Comparison of ENCODE assay signal across 9 cellular contexts in the genomic region with DNA sequence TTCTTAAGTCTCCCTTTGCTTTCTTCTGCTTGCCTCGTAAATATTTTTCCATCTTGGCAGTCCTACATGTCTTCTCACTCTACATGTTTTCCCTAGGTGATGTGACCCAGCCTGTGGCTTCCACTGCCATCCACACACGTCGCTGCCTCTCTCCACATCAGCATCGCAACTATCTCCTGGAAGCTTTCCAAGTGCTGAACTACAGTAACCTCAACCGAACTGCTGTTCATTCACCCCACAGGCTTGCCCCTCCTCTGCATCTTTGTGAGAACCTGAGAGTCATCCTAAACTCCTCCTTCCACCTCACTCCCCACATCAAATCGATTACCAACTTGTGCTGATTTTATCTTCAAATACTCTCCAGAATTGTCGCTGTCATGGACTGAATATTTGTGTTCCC. TPM values are rescaled to one million over a fixed set of nuclear protein-coding genes. Genes with fewer than 3 reads are reported as not detected.
DNase-seq lines count a peak whose midpoint lies in the region; ATAC-seq and TF ChIP-seq lines count a peak whose summit lies in the region.
"Had no signal": no experiment of that assay in that cellular context is flagged by ENCODE, and none has a peak within 500 bp of the region (broad histone marks: within the 10 kb centered on the region; RNA-seq: fewer than 3 reads in every experiment).

No MANE protein-coding gene starts in this region.

- DNase-seq in Right ventricle myocardium inferior (ENCODE audit: missing footprints), result no peak
- DNase-seq in right atrium auricular region (ENCODE audit: low spot score), result no peak
- DNase-seq in activated CD8-positive, alpha-beta memory T cell treated with anti-CD3 and anti-CD28 coated beads, Interleukin-2, amount 50 U/mL, for 1 hour (ENCODE audit: extremely low read depth), result peak; percentile 62
- peak in 1 of 2 donors; percentile 42 for DNase-seq in heart right ventricle
- peak; percentile 29 to 32 for DNase-seq in thyroid gland
- no peak for DNase-seq in esophagus squamous epithelium (lab: John Stamatoyannopoulos, UW)
- DNase-seq in NK-92 (lab: John Stamatoyannopoulos, UW; ENCODE audit: unreplicated experiment), result no peak
- no peak for DNase-seq in GM03348 (ENCODE audit: low spot score)

- H3K4me3 ChIP-seq in right atrium auricular region (no peak overlapping the region), heart right ventricle (no peak overlapping the region), thyroid gland (replicated peaks in 1 of 3) (no peak overlapping the region), esophagus squamous epithelium (no peak overlapping the region)

- no peaks in the 10 kb centered on the region for H3K9me3 ChIP-seq in right atrium auricular region
- no peaks in the 10 kb centered on the region for H3K9me3 ChIP-seq in heart right ventricle
- no peaks in the 10 kb centered on the region for H3K9me3 ChIP-seq in thyroid gland
- no peaks in the 10 kb centered on the region for H3K9me3 ChIP-seq in esophagus squamous epithelium

- H3K27ac ChIP-seq in right atrium auricular region, result no peak overlapping the region
- H3K27ac ChIP-seq in heart right ventricle, result no peak overlapping the region
- no peak overlapping the region for H3K27ac ChIP-seq in thyroid gland
- H3K27ac ChIP-seq in esophagus squamous epithelium, result no peak overlapping the region
- H3K27ac ChIP-seq: HL-60 had no signal

- intact Hi-C loops in Right ventricle myocardium inferior (cut with DNase I), result loop anchor here (5.0 to 10.0 kb wide), 3 partner anchors 109 to 442 kb away; partner anchors contain the start of gene HMGB1
- intact Hi-C loops in heart right ventricle (cut with DNase I), result loop anchor here in 4 of 10 donors (10.0 kb wide), 3 partner anchors 112 to 442 kb away; partner anchors contain the start of gene HMGB1 (in 1 of the 4)
- intact Hi-C loops in thyroid gland (cut with DNase I), result no loop called here
- intact Hi-C loops in esophagus squamous epithelium (cut with DNase I), result no loop called here

- no peak for TF ChIP-seq CTCF in right atrium auricular region (IDR thresholded peaks at IDR 0.05)
- TF ChIP-seq CTCF in heart right ventricle (IDR thresholded peaks at IDR 0.05), result no peak
- no peak for TF ChIP-seq CTCF in thyroid gland (IDR thresholded peaks at IDR 0.05)
- TF ChIP-seq CTCF in esophagus squamous epithelium (IDR thresholded peaks at IDR 0.05), result no peak

- H3K4me1 ChIP-seq in right atrium auricular region (peaks cover 0 to 14% of the 10 kb centered on the region in 2 donors), heart right ventricle (peaks cover 0 to 36% (median 23%) of the 10 kb centered on the region in 9 donors), thyroid gland (peaks cover 4 to 11% of the 10 kb centered on the region in 2 donors), esophagus squamous epithelium (peaks cover 0 to 42% (median 4%) of the 10 kb centered on the region in 3 donors)

- H3K36me3 ChIP-seq in right atrium auricular region (no peaks in the 10 kb centered on the region), heart right ventricle (no peaks in the 10 kb centered on the region), thyroid gland (no peaks in the 10 kb centered on the region), esophagus squamous epithelium (no peaks in the 10 kb centered on the region)

- peak; percentile 45 for ATAC-seq in Right ventricle myocardium inferior
- ATAC-seq in heart right ventricle, result peak in 5 of 8 donors; percentile 51 to 64 (median 58)

- WGBS in heart right ventricle, 2 donors, result 28 to 36% methylated on average over 7 of the region's 7 CpGs
- WGBS in thyroid gland, 2 donors, result 30 to 41% methylated on average over 7 of the region's 7 CpGs
- 48 to 63% methylated on average over 7 of the region's 7 CpGs for WGBS in esophagus squamous epithelium, 2 donors

- H3K27me3 ChIP-seq in right atrium auricular region (no peaks in the 10 kb centered on the region), heart right ventricle (no peaks in the 10 kb centered on the region), thyroid gland (no peaks in the 10 kb centered on the region), esophagus squamous epithelium (no peaks in the 10 kb centered on the region)

- no peak for TF ChIP-seq POLR2A in thyroid gland (IDR thresholded peaks at IDR 0.05)
- no peak for TF ChIP-seq POLR2A in esophagus squamous epithelium (IDR thresholded peaks at IDR 0.05)

RNA-seq across cellular contexts. Expression of gene USPL1, which starts 41.2 kb away (rescaled TPM):
- 10.3 TPM for total RNA-seq in Right ventricle myocardium inferior
- total RNA-seq in right atrium auricular region, result 10 to 100 TPM; 13.5 to 15.8 TPM
- 10 to 100 TPM in 3 of 10 donors, 1 to 10 TPM in 7; 8.9 to 10.6 (median 9.8) TPM for total RNA-seq in heart right ventricle
- 1 to 10 TPM; 4.9 to 9.7 TPM for polyA plus RNA-seq in heart right ventricle
- 10 to 100 TPM; 23.6 to 31.0 (median 27.5) TPM for total RNA-seq in thyroid gland
- total RNA-seq in esophagus squamous epithelium, result 10 to 100 TPM in 2 of 4 donors, 1 to 10 TPM in 2; 8.4 to 19.1 (median 10.6) TPM

Comparison
In these comparisons a context has a peak if more than half of its experiments do, and no peak if none do; other contexts are left out.
1. DNase-seq: peak in activated CD8-positive, alpha-beta memory T cell treated with anti-CD3 and anti-CD28 coated beads, Interleukin-2, amount 50 U/mL, for 1 hour (single experiment) and thyroid gland (2 of 2); none in Right ventricle myocardium inferior (single experiment), right atrium auricular region (single experiment), esophagus squamous epithelium (single experiment), NK-92 (single experiment) and GM03348 (single experiment).